20 cellular contexts compared by ENCODE assay signal in the genomic region with DNA sequence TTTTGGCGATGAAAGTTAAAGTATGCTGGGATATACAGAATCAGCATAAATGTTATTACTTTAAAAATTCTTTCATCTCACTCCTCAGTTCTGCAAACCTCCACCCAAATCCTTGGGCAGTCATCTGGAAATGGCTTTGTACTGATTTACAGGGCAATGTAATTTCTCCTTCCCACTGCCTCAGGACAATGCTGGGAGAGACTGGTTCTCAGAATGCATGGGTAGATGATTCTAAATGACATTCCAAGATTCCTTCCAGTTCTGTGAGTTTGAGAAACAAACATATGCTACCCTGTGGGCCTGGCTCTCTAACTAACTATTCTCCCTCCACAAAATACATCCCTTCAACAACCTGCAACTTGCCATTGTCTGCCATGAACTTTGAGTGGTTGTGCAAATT. TPM values are rescaled to one million over a fixed set of nuclear protein-coding genes. Genes with fewer than 3 reads are reported as not detected.
A peak's percentile ranks its signal among the peaks of the same experiment; 100 is the strongest.
DNase-seq lines count a peak whose midpoint lies in the region; ATAC-seq, FAIRE-seq and TF ChIP-seq lines count a peak whose summit lies in the region.
"Had no signal": no experiment of that assay in that cellular context is flagged by ENCODE, and none has a peak within 500 bp of the region (broad histone marks: within the 10 kb centered on the region; RNA-seq: fewer than 3 reads in every experiment).

No MANE protein-coding gene starts in this region.

- H3K4me3 ChIP-seq in mammary epithelial cell (replicated peaks in 1 of 3; ENCODE audit: insufficient read depth in 1 of 3, low read depth in 2 of 3, low read length in 3 of 3) = no peak overlapping the region
- no peak overlapping the region for H3K4me3 ChIP-seq in neural progenitor cell

- H3K79me2 ChIP-seq in mammary epithelial cell (ENCODE audit: insufficient read depth, low read length) = no peaks in the 10 kb centered on the region
- H3K79me2 ChIP-seq in neural progenitor cell (ENCODE audit: low read depth) = no peaks in the 10 kb centered on the region

- POLR2A ChIA-PET in MCF 10A (lab: Yijun Ruan, JAX) = interaction anchor here (0.6 to 3.5 kb wide), 3 partner anchors 9 to 64 kb away, joined by 3 to 16 read pairs (median 7); no protein-coding TSS in a partner anchor

- in situ Hi-C loops in mammary epithelial cell (cut with MboI; ENCODE audit: low sequenced_read_pairs in 2 of 2) = no loop called here

- H4K20me1 ChIP-seq in mammary epithelial cell (ENCODE audit: insufficient read depth, low read length) (no peaks in the 10 kb centered on the region), neural progenitor cell (ENCODE audit: low read depth) (no peaks in the 10 kb centered on the region)

- CTCF ChIA-PET in MCF 10A (lab: Yijun Ruan, JAX) (interaction anchor here (1.1 to 2.1 kb wide), 2 partner anchors 76 to 79 kb away, joined by 3 to 5 read pairs; no protein-coding TSS in a partner anchor), mammary epithelial cell (lab: Charles Lee; ENCODE audit: low non-redundant PET) (no interaction called here)

- no peak for FAIRE-seq in urothelium cell line (lab: Jason Lieb, UNC)
- FAIRE-seq: GM12892, GM19239 had no signal

- dilution Hi-C loops in mammary epithelial cell (cut with HindIII; ENCODE audit: low sequenced_read_pairs) = no loop called here

- DNase-seq in MCF 10A (ENCODE audit: unreplicated experiment) (no peak), mammary epithelial cell (no peak), kidney tubule cell (ENCODE audit: low spot score) (peak; percentile 66), neural progenitor cell (ENCODE audit: low spot score) (no peak), urothelium cell line (ENCODE audit: low spot score) (no peak), natural killer cell (no peak), NCI-H526 treated with DMSO at 0.1 percent for 48 hours (lab: John Stamatoyannopoulos, UW) (no peak)
- DNase-seq: DMS153, DND-41, KG1, MM.1S, NCI-H1694, NCI-H2029 treated with DMSO at 0.1 percent for 48 hours, NCI-H446 treated with DMSO at 0.1 percent for 48 hours, Right ventricle myocardium superior, RPMI8226 had no signal

- H3K9me3 ChIP-seq in mammary epithelial cell (replicated peaks; ENCODE audit: insufficient read depth, low read length) = no peaks in the 10 kb centered on the region
- no peaks in the 10 kb centered on the region for H3K9me3 ChIP-seq in neural progenitor cell (ENCODE audit: low read depth)

- H3K4me3 Mint-ChIP-seq in MCF 10A (ENCODE audit: unreplicated experiment) (no peak overlapping the region), neural progenitor cell (no peak overlapping the region), natural killer cell (no peak overlapping the region)

- intact Hi-C loops in MCF 10A (cut with micrococcal nuclease) (no loop called here), mammary epithelial cell (cut with micrococcal nuclease) (no loop called here), natural killer cell (cut with micrococcal nuclease) (no loop called here)

- H3K9me3 Mint-ChIP-seq in MCF 10A (ENCODE audit: unreplicated experiment) = no peaks in the 10 kb centered on the region
- no peaks in the 10 kb centered on the region for H3K9me3 Mint-ChIP-seq in neural progenitor cell
- H3K9me3 Mint-ChIP-seq in natural killer cell = no peaks in the 10 kb centered on the region

- H3K4me1 Mint-ChIP-seq in MCF 10A (ENCODE audit: insufficient read depth, unreplicated experiment) (peaks cover 21% of the 10 kb centered on the region), neural progenitor cell (peaks cover 22% of the 10 kb centered on the region), natural killer cell (peaks cover 4 to 15% of the 10 kb centered on the region in 2 donors)

- H3K36me3 Mint-ChIP-seq in MCF 10A (ENCODE audit: insufficient read depth, unreplicated experiment) = no peaks in the 10 kb centered on the region
- H3K36me3 Mint-ChIP-seq in neural progenitor cell = no peaks in the 10 kb centered on the region
- H3K36me3 Mint-ChIP-seq in natural killer cell = no peaks in the 10 kb centered on the region

- H3K27ac Mint-ChIP-seq in MCF 10A (ENCODE audit: low read depth, unreplicated experiment) = peak overlapping the region; percentile 72
- peak overlapping the region; percentile 23 for H3K27ac Mint-ChIP-seq in neural progenitor cell
- H3K27ac Mint-ChIP-seq in natural killer cell = no peak overlapping the region

- BruUV-seq in MCF 10A (replicated peaks; lab: Mats Ljungman, UMichigan) = no TSS peak
- no TSS peak for BruUV-seq in mammary epithelial cell (replicated peaks; lab: Mats Ljungman, UMichigan)

- ATAC-seq in natural killer cell = no peak
- ATAC-seq: HCT116 had no signal

- no peaks in the 10 kb centered on the region for H3F3A ChIP-seq in neural progenitor cell (ENCODE audit: low read depth)

- H3K9ac ChIP-seq in mammary epithelial cell (ENCODE audit: insufficient read depth, low read length) (no peak overlapping the region), neural progenitor cell (no peak overlapping the region)

- H2AFZ ChIP-seq in mammary epithelial cell (ENCODE audit: low read depth, low read length) (no peak overlapping the region), neural progenitor cell (replicated peaks) (peak overlapping the region; percentile 44)

- H3K4me1 ChIP-seq in mammary epithelial cell (ENCODE audit: insufficient read depth, low read length) (peaks cover 18% of the 10 kb centered on the region), neural progenitor cell (peaks cover 21% of the 10 kb centered on the region)

- H3K27me3 ChIP-seq in mammary epithelial cell (ENCODE audit: insufficient read depth, low read length) (no peaks in the 10 kb centered on the region), neural progenitor cell (no peaks in the 10 kb centered on the region)

- TF ChIP-seq CTCF in MCF 10A (IDR thresholded peaks at IDR 0.05; ENCODE audit: unreplicated experiment) = no peak
- TF ChIP-seq CTCF in mammary epithelial cell (conservative IDR thresholded peaks at IDR 0.05 in 1 of 2, IDR thresholded peaks at IDR 0.05 in 1 of 2; ENCODE audit: extremely low read depth in 1 of 2, insufficient read depth in 1 of 2, low read depth in 1 of 2, low read length in 2 of 2) = no peak
- TF ChIP-seq CTCF in neural progenitor cell (IDR thresholded peaks at IDR 0.05) = no peak
- TF ChIP-seq CTCF in natural killer cell (IDR thresholded peaks at IDR 0.05) = no peak

- WGBS in mammary epithelial cell (ENCODE audit: low coverage, missing lambda C conversion rate) = 93% methylated on average over 1 of the region's 1 CpG

- H3K27ac ChIP-seq in mammary epithelial cell (ENCODE audit: insufficient read depth, low read depth, low read length) (no peak overlapping the region), neural progenitor cell (no peak overlapping the region)
- H3K27ac ChIP-seq: 22Rv1 had no signal

- H3K4me2 ChIP-seq in mammary epithelial cell (ENCODE audit: insufficient read depth, low read depth, low read length) (no peak overlapping the region), neural progenitor cell (no peak overlapping the region)

- H3K27me3 Mint-ChIP-seq in MCF 10A (ENCODE audit: insufficient read depth, unreplicated experiment) (no peaks in the 10 kb centered on the region), neural progenitor cell (ENCODE audit: insufficient read depth, low read depth) (no peaks in the 10 kb centered on the region), natural killer cell (ENCODE audit: low read depth in 2 of 2) (no peaks in the 10 kb centered on the region)

- no peaks in the 10 kb centered on the region for H3K36me3 ChIP-seq in mammary epithelial cell (ENCODE audit: insufficient read depth, low read length)
- no peaks in the 10 kb centered on the region for H3K36me3 ChIP-seq in neural progenitor cell

RNA-seq across cellular contexts. Expression of gene PSAT1, which starts 7.5 kb away (rescaled TPM):
- total RNA-seq in MCF 10A (2022) (263 and 326 TPM in 2 replicates), mammary epithelial cell (100 to 1,000 TPM; 220 to 369 TPM), neural progenitor cell (ENCODE audit: low replicate concordance) (261 and 357 TPM in 2 replicates), natural killer cell (1 to 10 TPM; 1.1 to 3.3 (median 2.3) TPM)
- 126 TPM for polyA plus RNA-seq in mammary epithelial cell
- 107 TPM for polyA minus RNA-seq in mammary epithelial cell

RNA-seq across cellular contexts. Expression of gene CEP78, which starts 53.6 kb away (rescaled TPM):
- total RNA-seq in MCF 10A (2022) (13.7 and 17.8 TPM in 2 replicates), mammary epithelial cell (10 to 100 TPM; 16.7 to 24.7 TPM), neural progenitor cell (ENCODE audit: low replicate concordance) (102 and 122 TPM in 2 replicates), natural killer cell (100 to 1,000 TPM; 204 to 304 (median 253) TPM)
- 11.6 TPM for polyA plus RNA-seq in mammary epithelial cell
- 20.1 TPM for polyA minus RNA-seq in mammary epithelial cell

Comparison
In these comparisons a context has a peak if more than half of its experiments do, and no peak if none do; other contexts are left out.
1. H3K27ac Mint-ChIP-seq: peak in MCF 10A (single experiment) and neural progenitor cell (single experiment); none in natural killer cell (0 of 2).
2. RNA of gene PSAT1, which starts 7.5 kb away (total RNA-seq): 220 to 369 TPM in mammary epithelial cell, 261 to 357 TPM in neural progenitor cell and 263 to 326 TPM in MCF 10A; 1.1 to 3.3 TPM in natural killer cell; every median in the first group is over 10 times any median in the second.